ENCODE assay signal across 23 cellular contexts in the genomic region with DNA sequence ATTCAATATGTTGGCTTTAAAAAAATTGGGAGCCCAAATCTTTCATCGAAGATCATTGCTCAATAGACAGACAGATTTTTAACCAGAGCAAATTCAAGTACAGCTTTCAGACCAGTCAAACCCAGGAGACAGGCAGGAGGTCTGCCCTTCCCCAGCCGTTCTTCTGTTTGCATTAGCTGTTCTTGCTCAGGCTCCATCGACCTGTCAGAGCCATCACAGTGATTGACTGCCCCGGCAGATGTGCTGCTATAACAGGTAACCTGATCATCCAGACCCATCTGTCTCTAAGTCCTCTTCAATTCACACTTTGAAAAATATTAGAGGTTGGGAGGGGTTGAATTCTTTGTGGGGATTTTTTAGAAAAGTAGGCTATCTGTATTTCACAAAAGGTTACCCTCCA.
DNase-seq lines count a peak whose midpoint lies in the region; FAIRE-seq and TF ChIP-seq lines count a peak whose summit lies in the region.
"Had no signal": no experiment of that assay in that cellular context is flagged by ENCODE, and none has a peak within 500 bp of the region (broad histone marks: within the 10 kb centered on the region; RNA-seq: fewer than 3 reads in every experiment).

No MANE protein-coding gene starts in this region.

- H3K27me3 Mint-ChIP-seq in nephron progenitor cell (ENCODE audit: low read depth, poor library complexity) = peaks cover 13% of the 10 kb centered on the region
- H3K27me3 Mint-ChIP-seq: CD8-positive, alpha-beta memory T cell; naive B cell had no signal

- no peak for TF ChIP-seq CTCF in nephron progenitor cell (IDR thresholded peaks at IDR 0.05)

- no peak overlapping the region for H3K27ac Mint-ChIP-seq in nephron progenitor cell
- H3K27ac Mint-ChIP-seq: CD8-positive, alpha-beta memory T cell; HFFc6 had no signal

- no peaks in the 10 kb centered on the region for H3K9me3 Mint-ChIP-seq in nephron progenitor cell
- H3K9me3 Mint-ChIP-seq: HFFc6 had no signal

- peak; percentile 9 for FAIRE-seq in HTR-8/SVneo (lab: Jason Lieb, UNC)
- FAIRE-seq: pancreas had no signal

- peaks cover 12% of the 10 kb centered on the region for H3K4me1 Mint-ChIP-seq in nephron progenitor cell
- H3K4me1 Mint-ChIP-seq: CD8-positive, alpha-beta memory T cell; naive B cell had no signal

- DNase-seq in HTR-8/SVneo (ENCODE audit: insufficient read length, low spot score) = no peak
- DNase-seq in NCI-H187 (lab: John Stamatoyannopoulos, UW) = peak; percentile 72 to 90
- peak; percentile 99 for DNase-seq in NCI-H524 treated with DMSO at 0.1 percent for 48 hours (lab: John Stamatoyannopoulos, UW)
- peak; percentile 39 for DNase-seq in nephron progenitor cell
- no peak for DNase-seq in activated gamma-delta T cell treated with Interleukin-2 at 50 U/mL for 16 hours
- no peak for DNase-seq in activated CD4-positive, CD25-positive, alpha-beta regulatory T cell (lab: John Stamatoyannopoulos, UW)
- DNase-seq in germinal center (ENCODE audit: low spot score) = no peak
- DNase-seq: activated CD4-positive, alpha-beta T cell treated with anti-CD3 and anti-CD28 coated beads, Interleukin-2, amount 50 U/mL, for 1 hour; activated gamma-delta T cell; amniotic stem cell; CD8-positive, alpha-beta memory T cell; central memory CD4-positive, alpha-beta T cell; dorsolateral prefrontal cortex; erythroblast; foreskin melanocyte; HFFc6; kidney glomerular epithelial cell; naive B cell; NCI-H1930; pancreas; stimulated activated CD4-positive, alpha-beta T cell treated with anti-CD3 and anti-CD28 coated beads, Interleukin-1b, Interleukin-23, amount 100 ng/mL, for 48 hours; stimulated activated naive CD4-positive, alpha-beta T cell treated with Interleukin-2 at 50 U/mL for 16 hours; thyroid gland had no signal

- H3K36me3 Mint-ChIP-seq in nephron progenitor cell (ENCODE audit: low read depth) = no peaks in the 10 kb centered on the region
- H3K36me3 Mint-ChIP-seq: CD8-positive, alpha-beta memory T cell; naive B cell had no signal

- no peak overlapping the region for H3K4me3 Mint-ChIP-seq in nephron progenitor cell
- H3K4me3 Mint-ChIP-seq: CD8-positive, alpha-beta memory T cell; HFFc6; naive B cell had no signal

Comparison
In these comparisons a context has a peak if more than half of its experiments do, and no peak if none do; other contexts are left out.
1. DNase-seq: peak in NCI-H187 (2 of 2), NCI-H524 treated with DMSO at 0.1 percent for 48 hours (single experiment) and nephron progenitor cell (single experiment); none in HTR-8/SVneo (single experiment), activated gamma-delta T cell treated with Interleukin-2 at 50 U/mL for 16 hours (single experiment), activated CD4-positive, CD25-positive, alpha-beta regulatory T cell (0 of 4) and germinal center (single experiment).